Comparison of ENCODE assay signal across 8 cellular contexts in genomic region chr10:71314028-71314693, GRCh38. TPM values are rescaled to one million over a fixed set of nuclear protein-coding genes. Genes with fewer than 3 reads are reported as not detected.
DNase-seq lines count a peak whose midpoint lies in the region; ATAC-seq and TF ChIP-seq lines count a peak whose summit lies in the region.

No MANE protein-coding gene starts in this region.

- H3K4me2 ChIP-seq in DOHH2 (ENCODE audit: low read length) = no peak overlapping the region

- DNase-seq in Kasumi-1 (lab: John Stamatoyannopoulos, UW) (peak; percentile 76 to 77), WERI-Rb-1 (peak; percentile 54), cerebellum (ENCODE audit: low spot score) (peak; percentile 88), left colon (peak in 1 of 2 donors; percentile 54), foreskin melanocyte (no peak)
- DNase-seq in stimulated activated CD4-positive, alpha-beta T cell treated with anti-CD3 and anti-CD28 coated beads, TNF-alpha, amount 100 ng/mL, for 24 hours (ENCODE audit: low read depth in 3 of 3) = peak; percentile 28 to 47 (median 28)

- H3K79me2 ChIP-seq in DOHH2 (ENCODE audit: control insufficient read depth, low read length) = no peaks in the 10 kb centered on the region

- ATAC-seq in left colon (peak; percentile 38), HG03039 (IDR thresholded peaks at IDR 0.05; ENCODE audit: unreplicated experiment) (no peak)

- peak; percentile 58 for TF ChIP-seq CTCF in DOHH2 (IDR thresholded peaks at IDR 0.05; ENCODE audit: low read depth, low read length, poor library complexity, severe bottlenecking)
- TF ChIP-seq CTCF in WERI-Rb-1 (IDR thresholded peaks at IDR 0.05; ENCODE audit: low read depth, low read length) = peak; percentile 88

- H3K9me3 ChIP-seq in DOHH2 (ENCODE audit: control insufficient read depth, insufficient read depth, low read length) (no peaks in the 10 kb centered on the region), WERI-Rb-1 (ENCODE audit: severe bottlenecking) (no peaks in the 10 kb centered on the region)

- H3K27me3 ChIP-seq in DOHH2 (ENCODE audit: control insufficient read depth, low read length) (peaks cover 8% of the 10 kb centered on the region), WERI-Rb-1 (ENCODE audit: insufficient read depth, low read depth, severe bottlenecking) (no peaks in the 10 kb centered on the region)

- no peaks in the 10 kb centered on the region for H3K9me2 ChIP-seq in DOHH2 (replicated peaks; ENCODE audit: control insufficient read depth, low read length)

- no peaks in the 10 kb centered on the region for H3K36me3 ChIP-seq in DOHH2 (ENCODE audit: control insufficient read depth, low read length)
- no peaks in the 10 kb centered on the region for H3K36me3 ChIP-seq in WERI-Rb-1

- H4K20me1 ChIP-seq in DOHH2 (ENCODE audit: control insufficient read depth, insufficient read depth, low read depth, low read length) = no peaks in the 10 kb centered on the region

- H3K4me1 ChIP-seq in DOHH2 (ENCODE audit: control insufficient read depth, low read length) = no peaks in the 10 kb centered on the region

- H3K27ac ChIP-seq in DOHH2 (ENCODE audit: low read depth, low read length) = no peak overlapping the region
- H3K27ac ChIP-seq in WERI-Rb-1 = peak overlapping the region; percentile 67

- intact Hi-C loops in left colon (cut with DNase I, micrococcal nuclease) = loop anchor here (5.0 to 10.0 kb wide), 2 partner anchors 253 to 501 kb away; no protein-coding TSS in a partner anchor

- H3K4me3 ChIP-seq in DOHH2 (ENCODE audit: low read length) = no peak overlapping the region
- H3K4me3 ChIP-seq in WERI-Rb-1 (ENCODE audit: low read depth, low read length) = no peak overlapping the region

- no peaks in the 10 kb centered on the region for H3F3A ChIP-seq in DOHH2 (ENCODE audit: control insufficient read depth, insufficient read depth)

RNA-seq across cellular contexts. Expression of gene SLC29A3, which starts 4.9 kb away (rescaled TPM):
- total RNA-seq in cerebellum = 3.2 TPM
- 1 to 10 TPM; 4.1 to 6.7 TPM for total RNA-seq in left colon
